ENCODE assay signal across 19 cellular contexts in the genomic region with DNA sequence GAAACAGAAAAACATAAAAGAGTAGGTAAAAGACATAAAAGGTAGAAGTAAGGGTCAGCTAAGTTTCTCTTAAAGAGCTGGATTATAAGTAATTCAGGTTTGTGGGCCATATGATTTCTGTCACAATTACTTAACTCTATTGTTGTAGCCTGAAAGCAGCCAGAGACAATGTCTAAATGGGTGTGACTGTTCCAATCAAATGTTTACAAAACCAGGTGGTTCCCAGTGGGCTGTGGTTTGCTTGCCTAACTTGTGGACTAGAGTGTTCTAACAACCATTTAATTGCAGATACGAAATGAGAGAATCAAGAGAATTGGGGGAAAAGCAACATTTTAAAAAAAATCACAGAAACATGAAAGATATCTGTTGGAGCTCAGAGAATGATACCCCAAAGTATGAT. TPM values are rescaled to one million over a fixed set of nuclear protein-coding genes. Genes with fewer than 3 reads are reported as not detected.
DNase-seq lines count a peak whose midpoint lies in the region; ATAC-seq and TF ChIP-seq lines count a peak whose summit lies in the region.
"Had no signal": no experiment of that assay in that cellular context is flagged by ENCODE, and none has a peak within 500 bp of the region (broad histone marks: within the 10 kb centered on the region; RNA-seq: fewer than 3 reads in every experiment).

No MANE protein-coding gene starts in this region.

- H3K4me1 ChIP-seq in mucosa of descending colon (ENCODE audit: low read depth) = no peaks in the 10 kb centered on the region

- DNase-seq in NCI-H748 (lab: John Stamatoyannopoulos, UW; ENCODE audit: unreplicated experiment) (peak; percentile 25), NCI-H748 treated with DMSO at 0.1 percent for 48 hours (lab: John Stamatoyannopoulos, UW) (no peak), epithelial cell of esophagus (ENCODE audit: low read depth) (peak; percentile 20), mucosa of descending colon (peak in 1 of 3 donors; percentile 19), COR-L47 (lab: John Stamatoyannopoulos, UW) (no peak), MG63 (no peak)
- DNase-seq: CD4-positive, CD25-positive, alpha-beta regulatory T cell; CD8-positive, alpha-beta T cell; DMS 273 treated with DMSO at 0.1 percent for 48 hours; DMS79; EL; GDM1; GM23248; H7; HCEC 1CT had no signal

- H3K36me3 ChIP-seq in mucosa of descending colon (ENCODE audit: low read depth) (no peaks in the 10 kb centered on the region), MG63 (no peaks in the 10 kb centered on the region)
- H3K36me3 ChIP-seq: BLaER1 had no signal

- peak; percentile 89 for ATAC-seq in mucosa of descending colon
- ATAC-seq: CD8-positive, alpha-beta T cell; GM12878 had no signal

- TF ChIP-seq CTCF in epithelial cell of esophagus (IDR thresholded peaks at IDR 0.05; ENCODE audit: insufficient read depth, low read depth, low read length, missing control alignments) (no peak), mucosa of descending colon (IDR thresholded peaks at IDR 0.05) (no peak)

- H3K4me3 ChIP-seq in epithelial cell of esophagus (ENCODE audit: low read length) (no peak overlapping the region), mucosa of descending colon (no peak overlapping the region), MG63 (no peak overlapping the region)
- H3K4me3 ChIP-seq: BLaER1, GM12878, GM23248 had no signal

- peaks cover 3% of the 10 kb centered on the region; the same call in 1 of the 2 replicates for H3K27me3 ChIP-seq in MG63
- H3K27me3 ChIP-seq: BLaER1 had no signal

- H3K9me3 ChIP-seq in mucosa of descending colon (no peaks in the 10 kb centered on the region), MG63 (no peaks in the 10 kb centered on the region)

- intact Hi-C loops in mucosa of descending colon (cut with DNase I, micrococcal nuclease) = no loop called here

RNA-seq across cellular contexts. Expression of gene OR6M1, which starts 22.6 kb away (rescaled TPM):
- total RNA-seq in mucosa of descending colon = not detected
- not detected in 2 replicates for total RNA-seq in MG63 (2014; rRNA removed; shearing (Covaris generic); ENCODE audit: low replicate concordance)
- total RNA-seq: B cell; CD4-positive, CD25-positive, alpha-beta regulatory T cell; CD8-positive, alpha-beta T cell; GM12878; GM23248; H1; H7 had no signal

RNA-seq across cellular contexts. Expression of gene OR6X1, which starts 29.2 kb away (rescaled TPM):
- total RNA-seq in mucosa of descending colon = not detected
- total RNA-seq in MG63 (2014; rRNA removed; shearing (Covaris generic); ENCODE audit: low replicate concordance) = not detected in 2 replicates
- total RNA-seq: B cell; CD4-positive, CD25-positive, alpha-beta regulatory T cell; CD8-positive, alpha-beta T cell; GM12878; GM23248; H1; H7 had no signal

RNA-seq across cellular contexts. Expression of gene ZNF202, which starts 42.1 kb away (rescaled TPM):
- total RNA-seq in mucosa of descending colon = 10 to 100 TPM; 10.6 to 11.9 (median 11.1) TPM
- 10.0 and 21.2 TPM in 2 replicates for total RNA-seq in MG63 (2014; rRNA removed; shearing (Covaris generic); ENCODE audit: low replicate concordance)

Comparison
In these comparisons a context has a peak if more than half of its experiments do, and no peak if none do; other contexts are left out.
1. DNase-seq: peak in NCI-H748 (single experiment) and epithelial cell of esophagus (single experiment); none in NCI-H748 treated with DMSO at 0.1 percent for 48 hours (single experiment), COR-L47 (single experiment) and MG63 (single experiment).